Comparison of ENCODE assay signal across 19 cellular contexts in the genomic region with DNA sequence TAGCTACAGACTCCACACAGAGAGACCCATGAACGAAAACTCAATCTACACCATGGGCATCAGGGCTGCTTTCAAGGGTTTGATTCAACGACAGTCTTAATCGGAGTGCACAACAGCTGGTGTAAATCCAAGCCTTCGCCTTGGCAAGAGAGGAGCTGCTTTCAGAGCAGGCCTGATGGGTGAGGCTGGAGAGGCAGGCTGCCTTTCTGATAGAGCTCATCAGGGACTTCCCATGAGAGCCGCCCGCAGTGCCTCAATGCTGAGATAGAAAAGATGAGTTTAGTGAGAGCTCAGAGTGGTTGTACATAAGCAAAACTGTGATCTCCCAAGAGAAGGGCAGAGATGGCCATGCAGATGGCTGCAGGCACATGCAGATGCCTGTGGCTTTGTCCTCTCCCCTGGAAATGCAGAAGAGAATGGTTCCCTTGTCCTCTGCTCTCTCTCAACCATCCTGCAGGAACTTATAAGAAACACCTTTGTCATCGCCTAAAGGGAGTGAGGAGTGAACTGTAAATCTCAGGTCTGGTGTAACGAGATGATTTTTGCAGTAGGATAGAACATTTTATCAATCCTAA.
DNase-seq lines count a peak whose midpoint lies in the region; ATAC-seq, FAIRE-seq and TF ChIP-seq lines count a peak whose summit lies in the region.
"Had no signal": no experiment of that assay in that cellular context is flagged by ENCODE, and none has a peak within 500 bp of the region (broad histone marks: within the 10 kb centered on the region; RNA-seq: fewer than 3 reads in every experiment).

No MANE protein-coding gene starts in this region.

- H3K36me3 ChIP-seq in Panc1 (ENCODE audit: control insufficient read depth, insufficient read depth, low read length) (no peaks in the 10 kb centered on the region), keratinocyte (ENCODE audit: control insufficient read depth in 2 of 2, extremely low read depth in 1 of 2, insufficient read depth in 2 of 2, low read length in 2 of 2) (no peaks in the 10 kb centered on the region), A673 (ENCODE audit: insufficient read depth, low read length, poor library complexity, severe bottlenecking) (no peaks in the 10 kb centered on the region), stomach (no peaks in the 10 kb centered on the region)
- H3K36me3 ChIP-seq: heart left ventricle had no signal

- TF ChIP-seq POLR2A in A549 (IDR thresholded peaks at IDR 0.05; ENCODE audit: low read length) (no peak), stomach (IDR thresholded peaks at IDR 0.05) (no peak)

- FAIRE-seq in A549 (lab: Jason Lieb, UNC): no peak
- FAIRE-seq in keratinocyte (lab: Jason Lieb, UNC): peak; percentile 66
- FAIRE-seq: urothelium cell line had no signal

- H3K9ac ChIP-seq in keratinocyte (ENCODE audit: control insufficient read depth, extremely low read depth, insufficient read depth, low read length): no peak overlapping the region

- intact Hi-C loops in Panc1 (cut with micrococcal nuclease; ENCODE audit: unreplicated experiment) (no loop called here), A673 (cut with micrococcal nuclease; ENCODE audit: unreplicated experiment) (no loop called here), stomach (cut with DNase I; ENCODE audit: low total_unique reads) (no loop called here)

- POLR2A ChIA-PET in A549 (lab: Yijun Ruan, JAX): interaction anchor here (0.5 kb wide), 1 partner anchor 88 kb away, joined by 8 read pairs; no protein-coding TSS in a partner anchor
- POLR2A ChIA-PET in Panc1 (lab: Charles Lee): interaction anchor here (0.6 kb wide), 1 partner anchor 21 kb away, joined by 3 read pairs; no protein-coding TSS in a partner anchor
- POLR2A ChIA-PET in A673 (lab: Charles Lee; ENCODE audit: low non-redundant PET): no interaction called here

- peak overlapping the region; percentile 71 for H2AFZ ChIP-seq in keratinocyte (ENCODE audit: control insufficient read depth, low read length)

- H3K4me3 ChIP-seq in A549 (no peak overlapping the region), Panc1 (ENCODE audit: low read depth in 2 of 2, low read length in 2 of 2) (no peak overlapping the region), keratinocyte (ENCODE audit: control insufficient read depth in 2 of 3, extremely low read depth in 1 of 3, insufficient read depth in 2 of 3, low read depth in 1 of 3, low read length in 3 of 3) (no peak overlapping the region), A673 (ENCODE audit: low read depth, low read length, poor library complexity, severe bottlenecking) (no peak overlapping the region), stomach (no peak overlapping the region)
- H3K4me3 ChIP-seq: heart left ventricle, lung had no signal

- no peaks in the 10 kb centered on the region for H3K9me3 ChIP-seq in A549
- H3K9me3 ChIP-seq in Panc1 (ENCODE audit: control insufficient read depth, insufficient read depth, low read depth, low read length): no peaks in the 10 kb centered on the region
- no peaks in the 10 kb centered on the region for H3K9me3 ChIP-seq in keratinocyte (ENCODE audit: control insufficient read depth, low read depth, low read length)
- H3K9me3 ChIP-seq in A673 (ENCODE audit: low read depth, low read length, poor library complexity, severe bottlenecking): no peaks in the 10 kb centered on the region
- H3K9me3 ChIP-seq in stomach: no peaks in the 10 kb centered on the region
- H3K9me3 ChIP-seq: heart left ventricle had no signal

- CTCF ChIA-PET in A549 (lab: Yijun Ruan, JAX) (interaction anchor here (0.8 to 3.5 kb wide), 4 partner anchors 12 to 122 kb away, joined by 4 to 11 read pairs (median 4); partner anchors contain the start of gene ARL4C), Panc1 (lab: Charles Lee) (no interaction called here), A673 (lab: Charles Lee) (no interaction called here)

- H3K79me2 ChIP-seq in keratinocyte (ENCODE audit: control insufficient read depth, insufficient read depth, low read length): no peaks in the 10 kb centered on the region

- no peak for TF ChIP-seq RAD21 in A549 (conservative IDR thresholded peaks at IDR 0.05 in 1 of 2, IDR thresholded peaks at IDR 0.05 in 1 of 2)

- TF ChIP-seq CTCF in A549 (IDR thresholded peaks at IDR 0.05) (no peak), Panc1 (IDR thresholded peaks at IDR 0.05) (no peak), keratinocyte (optimal IDR thresholded peaks at IDR 0.05 in 1 of 3, IDR thresholded peaks at IDR 0.05 in 1 of 3, conservative IDR thresholded peaks at IDR 0.05 in 1 of 3; ENCODE audit: extremely low read depth in 1 of 3, insufficient read depth in 2 of 3, low read length in 3 of 3) (no peak), A673 (conservative IDR thresholded peaks at IDR 0.05; ENCODE audit: low read depth, low read length) (no peak), stomach (IDR thresholded peaks at IDR 0.05) (no peak)

- no peaks in the 10 kb centered on the region for H3K9me1 ChIP-seq in keratinocyte (ENCODE audit: control insufficient read depth, extremely low read depth, insufficient read depth, low read length)

- H4K20me1 ChIP-seq in keratinocyte (ENCODE audit: control insufficient read depth, extremely low read depth, insufficient read depth, low read length): no peaks in the 10 kb centered on the region

- dilution Hi-C loops in keratinocyte (cut with MboI; ENCODE audit: extremely low pct_ligation_motif_present, low sequenced_read_pairs): no loop called here

- H3K4me2 ChIP-seq in A549: no peak overlapping the region
- peak overlapping the region; percentile 3 for H3K4me2 ChIP-seq in keratinocyte (ENCODE audit: control insufficient read depth, extremely low read depth, insufficient read depth, low read depth, low read length)

- WGBS in A549 (ENCODE audit: missing lambda C conversion rate): 92% methylated on average over 8 of the region's 8 CpGs
- WGBS in stomach, 5 donors: 76 to 83% (median 81%) methylated on average over 8 of the region's 8 CpGs

- BruUV-seq in Panc1 (replicated peaks; lab: Mats Ljungman, UMichigan) (no TSS peak), A673 (replicated peaks; lab: Mats Ljungman, UMichigan) (no TSS peak)

- in situ Hi-C loops in Panc1 (cut with HindIII; ENCODE audit: low pct_unique_long_range_greater_than_20kb, low sequenced_read_pairs): no loop called here

- peaks cover 62% of the 10 kb centered on the region for H3K4me1 ChIP-seq in A549
- peaks cover 40% of the 10 kb centered on the region for H3K4me1 ChIP-seq in Panc1 (ENCODE audit: control insufficient read depth, insufficient read depth, low read length)
- H3K4me1 ChIP-seq in keratinocyte (ENCODE audit: control insufficient read depth, extremely low read depth, insufficient read depth, low read length): peaks cover 41% of the 10 kb centered on the region
- peaks cover 3% of the 10 kb centered on the region for H3K4me1 ChIP-seq in A673 (ENCODE audit: insufficient read depth, low read length, poor library complexity, severe bottlenecking)
- no peaks in the 10 kb centered on the region for H3K4me1 ChIP-seq in stomach
- H3K4me1 ChIP-seq: heart left ventricle had no signal

- H3K27ac ChIP-seq in A549 (peak overlapping the region; percentile 19 to 76; a peak in 4 of 6 replicates), Panc1 (ENCODE audit: low read length) (peak overlapping the region; percentile 100), keratinocyte (ENCODE audit: control insufficient read depth, insufficient read depth, low read length) (peak overlapping the region; percentile 28), A673 (ENCODE audit: low read depth, low read length, poor library complexity, severe bottlenecking) (no peak overlapping the region), stomach (no peak overlapping the region)
- H3K27ac ChIP-seq: heart left ventricle had no signal

- no peaks in the 10 kb centered on the region for H3K27me3 ChIP-seq in Panc1 (ENCODE audit: control insufficient read depth, insufficient read depth, low read length)
- H3K27me3 ChIP-seq in keratinocyte (ENCODE audit: control insufficient read depth, extremely low read depth, insufficient read depth, low read length): no peaks in the 10 kb centered on the region
- no peaks in the 10 kb centered on the region for H3K27me3 ChIP-seq in A673 (replicated peaks; ENCODE audit: insufficient read depth, low read depth, low read length, poor library complexity)
- H3K27me3 ChIP-seq in stomach: peaks cover 0 to 10% (median 3%) of the 10 kb centered on the region in 3 donors

- ATAC-seq in A549 (no peak; a peak in 2 of 6 replicates), Panc1 (0 out of 2 replicates have a peak, but pooled peaks have one; percentile 37), HG02610 (IDR thresholded peaks at IDR 0.05; ENCODE audit: unreplicated experiment) (no peak)
- ATAC-seq: activated CD8-positive, alpha-beta memory T cell treated with anti-CD3 and anti-CD28 coated beads, Interleukin-2, amount 10 ng/mL, durations not matched to agents 7 days and 5 days; heart left ventricle; natural killer cell had no signal

- DNase-seq in A549 (ENCODE audit: low read depth in 1 of 2, low spot score in 1 of 2): no peak
- DNase-seq in DMS 273 (lab: John Stamatoyannopoulos, UW; ENCODE audit: unreplicated experiment): peak; percentile 78
- no peak for DNase-seq in Panc1 (ENCODE audit: low read depth, low spot score)
- DNase-seq in keratinocyte (ENCODE audit: low read depth, low spot score): no peak
- no peak for DNase-seq in A673 (ENCODE audit: low spot score)
- no peak for DNase-seq in stomach
- DNase-seq in OCI-M2 (lab: John Stamatoyannopoulos, UW; ENCODE audit: unreplicated experiment): no peak
- DNase-seq: activated CD4-positive, CD25-positive, alpha-beta regulatory T cell treated with anti-CD3 and anti-CD28 coated beads, Interleukin-2, amount 50 U/mL, for 72 hours; activated CD8-positive, alpha-beta memory T cell treated with anti-CD3 and anti-CD28 coated beads, Interleukin-2, amount 10 ng/mL, durations not matched to agents 7 days and 5 days; AML-193; Calu3; effector CD8-positive, alpha-beta T cell; heart left ventricle; immature natural killer cell; natural killer cell; T1000 had no signal

- TF ChIP-seq EP300 in A549 (IDR thresholded peaks at IDR 0.05) (no peak), stomach (IDR thresholded peaks at IDR 0.05) (no peak)

TF ChIP-seq in A549, 52 proteins besides CTCF, POLR2A, EP300 and RAD21:
- TF ChIP-seq TFCP2L1 (CRISPR knock-in tag; IDR thresholded peaks at IDR 0.05): no peak
- no peak for TF ChIP-seq NR3C1 (IDR thresholded peaks at IDR 0.05)
- TF ChIP-seq FOSB (CRISPR knock-in tag; IDR thresholded peaks at IDR 0.05): no peak
- TF ChIP-seq HDAC2 (IDR thresholded peaks at IDR 0.05): no peak
- no peak for TF ChIP-seq ZNF302 (CRISPR knock-in tag; IDR thresholded peaks at IDR 0.05)
TF ChIP-seq in A549: peak in this region for 0.

Comparison
In these comparisons a context has a peak if more than half of its experiments do, and no peak if none do; other contexts are left out.
1. H3K27ac ChIP-seq: peak in A549 (2 of 2), Panc1 (single experiment) and keratinocyte (single experiment); none in A673 (single experiment) and stomach (0 of 5).